In the genomic region with DNA sequence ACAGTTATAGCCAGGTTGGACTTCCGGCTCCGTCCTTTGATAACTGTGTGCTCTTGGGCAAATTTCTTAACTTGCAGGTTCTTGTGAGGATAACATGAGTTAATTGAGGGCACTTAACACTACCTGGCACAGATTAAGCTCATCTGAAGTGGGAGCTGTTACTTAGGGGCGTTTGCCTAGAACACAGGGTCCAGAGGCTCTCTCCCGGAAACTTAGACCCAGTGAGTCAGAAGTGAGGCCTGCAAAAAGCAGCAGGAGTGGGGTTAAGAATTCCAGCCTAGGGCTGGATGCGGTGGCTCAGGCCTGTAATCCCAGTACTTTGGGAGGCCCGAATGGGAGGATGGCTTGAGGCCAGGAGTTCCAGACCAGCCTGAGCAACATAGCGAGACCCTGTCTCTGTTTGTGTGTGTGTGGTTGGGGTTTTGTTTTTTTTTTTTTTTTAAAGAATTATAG, we compare ENCODE assay signal across 8 cellular contexts. TPM values are rescaled to one million over a fixed set of nuclear protein-coding genes. Genes with fewer than 3 reads are reported as not detected.
DNase-seq lines count a peak whose midpoint lies in the region; ATAC-seq and TF ChIP-seq lines count a peak whose summit lies in the region.

No MANE protein-coding gene starts in this region.

- H3K4me3 ChIP-seq in RWPE2 (ENCODE audit: severe bottlenecking) (peak overlapping the region; percentile 39), esophagus muscularis mucosa (peak overlapping the region; percentile 64 to 82 (median 72)), prostate gland (peak overlapping the region; percentile 40 to 43)

- H3K27me3 ChIP-seq in RWPE2 (ENCODE audit: insufficient read depth, poor library complexity, severe bottlenecking) (no peaks in the 10 kb centered on the region), esophagus muscularis mucosa (no peaks in the 10 kb centered on the region), prostate gland (replicated peaks; ENCODE audit: insufficient read depth) (no peaks in the 10 kb centered on the region)

- ATAC-seq in RWPE2 (ENCODE audit: low read depth) (peak; percentile 55), GM21723 (IDR thresholded peaks at IDR 0.05; ENCODE audit: unreplicated experiment) (no peak), HG03520 (IDR thresholded peaks at IDR 0.05; ENCODE audit: unreplicated experiment) (no peak)

- H3K36me3 ChIP-seq in RWPE2 (ENCODE audit: low read depth), result peaks cover 35% of the 10 kb centered on the region
- peaks cover 0 to 19% (median 16%) of the 10 kb centered on the region in 4 donors for H3K36me3 ChIP-seq in esophagus muscularis mucosa
- no peaks in the 10 kb centered on the region for H3K36me3 ChIP-seq in prostate gland

- TF ChIP-seq POLR2A in esophagus muscularis mucosa (IDR thresholded peaks at IDR 0.05; ENCODE audit: low read depth) (no peak), prostate gland (IDR thresholded peaks at IDR 0.05) (no peak)

- WGBS in esophagus muscularis mucosa, result 45% methylated on average over 7 of the region's 7 CpGs
- 50% methylated on average over 7 of the region's 7 CpGs for WGBS in prostate gland

- peak; percentile 37 for DNase-seq in DMS79 (lab: John Stamatoyannopoulos, UW)
- DNase-seq in RWPE2 (ENCODE audit: low spot score), result no peak
- no peak for DNase-seq in esophagus muscularis mucosa (ENCODE audit: extremely low spot score)
- DNase-seq in prostate gland (ENCODE audit: low spot score), result no peak
- DNase-seq in NCI-H1930 (lab: John Stamatoyannopoulos, UW), result no peak
- DNase-seq in nucleus accumbens (lab: John Stamatoyannopoulos, UW), result no peak

- no peak for TF ChIP-seq EP300 in esophagus muscularis mucosa (IDR thresholded peaks at IDR 0.05)

- H3K9me3 ChIP-seq in RWPE2 (ENCODE audit: severe bottlenecking) (no peaks in the 10 kb centered on the region), esophagus muscularis mucosa (no peaks in the 10 kb centered on the region), prostate gland (no peaks in the 10 kb centered on the region)

- peaks cover 31% of the 10 kb centered on the region for H3K4me1 ChIP-seq in RWPE2 (ENCODE audit: insufficient read depth, poor library complexity, severe bottlenecking)
- peaks cover 80 to 97% (median 95%) of the 10 kb centered on the region in 4 donors for H3K4me1 ChIP-seq in esophagus muscularis mucosa
- peaks cover 12% of the 10 kb centered on the region for H3K4me1 ChIP-seq in prostate gland (replicated peaks)

- TF ChIP-seq CTCF in RWPE2 (IDR thresholded peaks at IDR 0.05; ENCODE audit: poor library complexity, severe bottlenecking), result no peak
- no peak for TF ChIP-seq CTCF in esophagus muscularis mucosa (IDR thresholded peaks at IDR 0.05)
- no peak for TF ChIP-seq CTCF in prostate gland (IDR thresholded peaks at IDR 0.05)

- intact Hi-C loops in esophagus muscularis mucosa (cut with DNase I) (no loop called here), prostate gland (cut with DNase I) (loop anchor here (10.0 kb wide), 1 partner anchor 143 kb away; a partner anchor contains a TSS)

- H3K27ac ChIP-seq in RWPE2 (ENCODE audit: poor library complexity, severe bottlenecking) (peak overlapping the region; percentile 93), esophagus muscularis mucosa (replicated peaks in 1 of 4) (peak overlapping the region; percentile 81 to 91 (median 86)), prostate gland (peak overlapping the region; percentile 76 to 78)

RNA-seq across cellular contexts. Expression of a gene that starts 1.4 kb away (rescaled TPM):
- 100 to 1,000 TPM; 101 to 156 (median 123) TPM for total RNA-seq in esophagus muscularis mucosa
- 100 to 1,000 TPM in 1 of 2 donors, 10 to 100 TPM in 1; 59.3 to 247 TPM for total RNA-seq in prostate gland

RNA-seq across cellular contexts. Expression of a gene that starts 5.7 kb away (rescaled TPM):
- total RNA-seq in esophagus muscularis mucosa (10 to 100 TPM; 20.9 to 26.9 (median 26.5) TPM), prostate gland (10 to 100 TPM; 64.3 to 64.4 TPM)

RNA-seq across cellular contexts. Expression of a gene that starts 9.7 kb away (rescaled TPM):
- 10 to 100 TPM in 1 of 4 donors, 1 to 10 TPM in 3; 3.6 to 11.2 (median 6.7) TPM for total RNA-seq in esophagus muscularis mucosa
- total RNA-seq in prostate gland, result 10 to 100 TPM in 1 of 2 donors, 1 to 10 TPM in 1; 6.6 to 19.2 TPM

RNA-seq across cellular contexts. Expression of a gene that starts 15.4 kb away (rescaled TPM):
- total RNA-seq in esophagus muscularis mucosa, result 100 to 1,000 TPM; 120 to 284 (median 158) TPM
- 100 to 1,000 TPM; 180 to 188 TPM for total RNA-seq in prostate gland

RNA-seq across cellular contexts. Expression of a gene that starts 31.1 kb away (rescaled TPM):
- 10 to 100 TPM; 10.8 to 12.3 (median 11.8) TPM for total RNA-seq in esophagus muscularis mucosa
- 10 to 100 TPM; 58.5 to 89.6 TPM for total RNA-seq in prostate gland
